ENCODE assay signal across 7 cellular contexts in the genomic region with DNA sequence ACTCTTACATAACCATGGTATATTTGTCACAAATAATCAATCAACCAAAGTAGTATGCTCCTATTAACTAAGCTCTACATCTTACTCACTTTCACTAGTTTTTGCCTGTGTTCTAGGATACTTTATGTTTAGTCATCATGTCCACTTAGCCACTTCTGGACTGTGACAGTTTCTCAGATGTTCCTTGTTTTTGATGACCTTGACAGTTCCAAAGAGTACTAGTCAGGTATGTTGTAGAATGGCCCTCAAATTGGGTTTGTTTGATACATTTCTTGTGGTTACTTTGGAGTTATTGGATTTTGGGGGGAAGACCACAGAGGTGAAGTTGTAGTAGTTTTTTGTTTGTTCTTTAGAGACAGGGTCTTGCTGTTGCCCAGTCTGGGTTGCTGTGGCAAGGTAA.
"Had no signal": no experiment of that assay in that cellular context is flagged by ENCODE, and none has a peak within 500 bp of the region (broad histone marks: within the 10 kb centered on the region; RNA-seq: fewer than 3 reads in every experiment).

No MANE protein-coding gene starts in this region.

- H3K4me3 ChIP-seq: GM12878 had no signal

- FAIRE-seq: G401.6, GM12878, GM12891, GM12892, GM18507 had no signal

- ATAC-seq: GM12878 had no signal

- DNase-seq: GDM1, GF-D8 had no signal
